In the genomic region with DNA sequence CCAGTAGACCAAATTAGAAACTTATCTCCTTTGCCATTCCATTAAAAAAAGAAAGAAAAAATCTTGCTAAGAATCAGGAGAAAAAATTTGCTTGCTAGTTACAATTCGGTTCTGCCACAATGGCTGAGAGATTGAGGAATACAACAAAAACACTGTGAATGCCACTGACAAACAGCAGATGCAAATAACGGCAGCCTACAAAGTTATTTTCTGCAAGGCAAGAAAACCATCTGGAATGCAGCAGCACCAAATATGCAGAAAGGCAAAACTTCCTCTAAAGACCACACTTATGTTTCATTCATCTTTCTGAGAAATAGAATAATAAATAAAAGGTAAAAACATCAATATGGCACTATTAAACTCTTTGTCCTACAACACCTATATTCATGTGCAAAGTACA, we compare ENCODE assay signal across 32 cellular contexts.
DNase-seq lines count a peak whose midpoint lies in the region; ATAC-seq and TF ChIP-seq lines count a peak whose summit lies in the region.
"Had no signal": no experiment of that assay in that cellular context is flagged by ENCODE, and none has a peak within 500 bp of the region (broad histone marks: within the 10 kb centered on the region; RNA-seq: fewer than 3 reads in every experiment).

No MANE protein-coding gene starts in this region.

- H3K4me3 Mint-ChIP-seq in chondrocyte (ENCODE audit: unreplicated experiment): no peak overlapping the region
- no peak overlapping the region for H3K4me3 Mint-ChIP-seq in nephron progenitor cell
- no peak overlapping the region for H3K4me3 Mint-ChIP-seq in naive thymus-derived CD4-positive, alpha-beta T cell
- H3K4me3 Mint-ChIP-seq: activated CD4-positive, alpha-beta T cell treated with anti-CD3 and anti-CD28 coated beads for 36 hours; activated CD8-positive, alpha-beta T cell treated with anti-CD3 and anti-CD28 coated beads for 36 hours; activated naive CD4-positive, alpha-beta T cell treated with anti-CD3 and anti-CD28 coated beads, Interleukin-2, amount 10 ng/mL, durations not matched to agents 7 days and 5 days; activated T-helper 1 cell treated with anti-CD3 and anti-CD28 coated beads, Interleukin-12 subunit alpha, Interleukin-12 subunit beta, Interleukin-2, Interleukin-4 antibody, amounts not matched to agents 30 ng/mL and 10 ng/mL and 1 ng/mL, durations not matched to agents 14 hours and 24 hours and 36 hours; natural killer cell had no signal

- no peaks in the 10 kb centered on the region for H3K27me3 ChIP-seq in naive thymus-derived CD4-positive, alpha-beta T cell (ENCODE audit: control insufficient read depth in 2 of 2, insufficient read depth in 2 of 2, low read length in 2 of 2)
- H3K27me3 ChIP-seq: colonic mucosa, right atrium auricular region had no signal

- no peaks in the 10 kb centered on the region for H3K79me2 ChIP-seq in OCI-LY7 (ENCODE audit: insufficient read depth, low read depth, low read length)

- no peak overlapping the region for H2AFZ ChIP-seq in OCI-LY7 (ENCODE audit: low read length)
- H2AFZ ChIP-seq: parathyroid adenoma had no signal

- peaks cover 24% of the 10 kb centered on the region for H3K4me1 ChIP-seq in OCI-LY7 (ENCODE audit: insufficient read depth, low read length, poor library complexity, severe bottlenecking)
- no peaks in the 10 kb centered on the region for H3K4me1 ChIP-seq in naive thymus-derived CD4-positive, alpha-beta T cell (ENCODE audit: control insufficient read depth in 2 of 2, insufficient read depth in 2 of 2, low read length in 2 of 2)
- H3K4me1 ChIP-seq: colonic mucosa, parathyroid adenoma had no signal

- peak overlapping the region; percentile 34 for H3K4me2 ChIP-seq in OCI-LY7 (ENCODE audit: low read length)
- H3K4me2 ChIP-seq: A549 had no signal

- no peaks in the 10 kb centered on the region for H3K9me2 ChIP-seq in OCI-LY7 (ENCODE audit: insufficient read depth, low read length)

- no peak for ATAC-seq in HG02610 (IDR thresholded peaks at IDR 0.05; ENCODE audit: unreplicated experiment)
- ATAC-seq in naive thymus-derived CD4-positive, alpha-beta T cell: no peak
- ATAC-seq: A549; activated CD4-positive, alpha-beta T cell treated with anti-CD3 and anti-CD28 coated beads for 36 hours; activated CD8-positive, alpha-beta T cell treated with anti-CD3 and anti-CD28 coated beads for 36 hours; left ventricle myocardium superior; natural killer cell; PC-3; stimulated activated naive CD8-positive, alpha-beta T cell treated with anti-CD3 and anti-CD28 coated beads, Interleukin-15, Interleukin-2, amounts not matched to agents 100 U/mL and 50 U/mL, for 24 hours had no signal

- H3K36me3 ChIP-seq in OCI-LY7 (ENCODE audit: insufficient read depth, low read length): no peaks in the 10 kb centered on the region
- no peaks in the 10 kb centered on the region for H3K36me3 ChIP-seq in naive thymus-derived CD4-positive, alpha-beta T cell (ENCODE audit: control insufficient read depth in 2 of 3, insufficient read depth in 3 of 3, low read length in 3 of 3)
- H3K36me3 ChIP-seq: colonic mucosa, right atrium auricular region had no signal

- TF ChIP-seq CTCF in AG10803 (conservative IDR thresholded peaks at IDR 0.05; ENCODE audit: low read length): no peak
- TF ChIP-seq CTCF in OCI-LY7 (conservative IDR thresholded peaks at IDR 0.05; ENCODE audit: low read length): no peak
- TF ChIP-seq CTCF in chondrocyte (IDR thresholded peaks at IDR 0.05): no peak
- TF ChIP-seq CTCF in nephron progenitor cell (IDR thresholded peaks at IDR 0.05): no peak
- TF ChIP-seq CTCF in coronary artery (IDR thresholded peaks at IDR 0.05): no peak

- H3K27ac ChIP-seq in OCI-LY7 (ENCODE audit: low read depth, low read length, poor library complexity, severe bottlenecking) (no peak overlapping the region), coronary artery (no peak overlapping the region)
- H3K27ac ChIP-seq in naive thymus-derived CD4-positive, alpha-beta T cell (ENCODE audit: low read depth, low read length): no peak overlapping the region
- H3K27ac ChIP-seq: A549, colonic mucosa, HL-60, parathyroid adenoma had no signal

- H4K20me1 ChIP-seq in OCI-LY7 (ENCODE audit: insufficient read depth, low read length): no peaks in the 10 kb centered on the region; the same call in 1 of the 2 replicates

- no peaks in the 10 kb centered on the region for H3K9me3 ChIP-seq in OCI-LY7 (ENCODE audit: low read length)
- no peaks in the 10 kb centered on the region for H3K9me3 ChIP-seq in naive thymus-derived CD4-positive, alpha-beta T cell (ENCODE audit: control insufficient read depth in 2 of 3, low read length in 3 of 3)
- H3K9me3 ChIP-seq: A549, colonic mucosa, right atrium auricular region had no signal

- H3K36me3 Mint-ChIP-seq in chondrocyte (ENCODE audit: low read depth) (peaks cover 1% of the 10 kb centered on the region), nephron progenitor cell (ENCODE audit: low read depth) (peaks cover 27% of the 10 kb centered on the region)
- H3K36me3 Mint-ChIP-seq in naive thymus-derived CD4-positive, alpha-beta T cell: no peaks in the 10 kb centered on the region
- H3K36me3 Mint-ChIP-seq: activated naive CD4-positive, alpha-beta T cell treated with anti-CD3 and anti-CD28 coated beads, Interleukin-2, amount 10 ng/mL, durations not matched to agents 7 days and 5 days; natural killer cell had no signal

- POLR2A ChIA-PET in OCI-LY7 (lab: Charles Lee): interaction anchor here (0.6 to 1.9 kb wide), 2 partner anchors 9 to 22 kb away, joined by 3 to 5 read pairs; no protein-coding TSS in a partner anchor
- POLR2A ChIA-PET in naive thymus-derived CD4-positive, alpha-beta T cell (lab: Charles Lee): no interaction called here

- no TSS peak for BruUV-seq in OCI-LY7 (replicated peaks; lab: Mats Ljungman, UMichigan)

- H3K27ac Mint-ChIP-seq in chondrocyte (ENCODE audit: unreplicated experiment): peak overlapping the region; percentile 81
- H3K27ac Mint-ChIP-seq in nephron progenitor cell: peak overlapping the region; percentile 41
- no peak overlapping the region for H3K27ac Mint-ChIP-seq in naive thymus-derived CD4-positive, alpha-beta T cell
- H3K27ac Mint-ChIP-seq: activated CD4-positive, alpha-beta T cell treated with anti-CD3 and anti-CD28 coated beads for 36 hours; activated CD8-positive, alpha-beta T cell treated with anti-CD3 and anti-CD28 coated beads for 36 hours; activated naive CD4-positive, alpha-beta T cell treated with anti-CD3 and anti-CD28 coated beads, Interleukin-2, amount 10 ng/mL, durations not matched to agents 7 days and 5 days; activated T-helper 1 cell treated with anti-CD3 and anti-CD28 coated beads, Interleukin-12 subunit alpha, Interleukin-12 subunit beta, Interleukin-2, Interleukin-4 antibody, amounts not matched to agents 30 ng/mL and 10 ng/mL and 1 ng/mL, durations not matched to agents 14 hours and 24 hours and 36 hours; natural killer cell had no signal

- DNase-seq in AG10803 (ENCODE audit: low read depth): peak; percentile 43
- DNase-seq in OCI-LY7 (ENCODE audit: low spot score): peak; percentile 10
- no peak for DNase-seq in chondrocyte (ENCODE audit: low spot score)
- no peak for DNase-seq in nephron progenitor cell
- no peak for DNase-seq in coronary artery (ENCODE audit: low spot score)
- no peak for DNase-seq in naive thymus-derived CD4-positive, alpha-beta T cell
- DNase-seq in NCI-H226: no peak
- DNase-seq: activated CD4-positive, alpha-beta T cell treated with anti-CD3 and anti-CD28 coated beads for 36 hours; activated CD8-positive, alpha-beta memory T cell treated with anti-CD3 and anti-CD28 coated beads, Interleukin-2, amount 50 U/mL, for 48 hours; activated CD8-positive, alpha-beta T cell treated with anti-CD3 and anti-CD28 coated beads for 36 hours; activated naive CD4-positive, alpha-beta T cell treated with anti-CD3 and anti-CD28 coated beads, Interleukin-2, amount 10 ng/mL, durations not matched to agents 7 days and 5 days; colonic mucosa; DMS153; effector CD8-positive, alpha-beta T cell; H7; head of caudate nucleus; KG1; left ventricle myocardium superior; natural killer cell; NCI-H1105; NCI-H2081; NCI-H526; PC-3; stimulated activated CD4-positive, alpha-beta T cell treated with anti-CD3 and anti-CD28 coated beads, Interleukin-1b, Interleukin-23, amount 100 ng/mL, for 48 hours; stimulated activated naive CD8-positive, alpha-beta T cell treated with anti-CD3 and anti-CD28 coated beads, Interleukin-15, Interleukin-2, amounts not matched to agents 100 U/mL and 50 U/mL, for 24 hours; T-helper 2 cell had no signal

- H3K9me3 Mint-ChIP-seq in chondrocyte (ENCODE audit: low read depth) (no peaks in the 10 kb centered on the region), nephron progenitor cell (no peaks in the 10 kb centered on the region)
- peaks cover 0 to 1% (median 0%) of the 10 kb centered on the region in 11 donors for H3K9me3 Mint-ChIP-seq in naive thymus-derived CD4-positive, alpha-beta T cell
- H3K9me3 Mint-ChIP-seq: activated CD8-positive, alpha-beta T cell treated with anti-CD3 and anti-CD28 coated beads for 36 hours; activated naive CD4-positive, alpha-beta T cell treated with anti-CD3 and anti-CD28 coated beads, Interleukin-2, amount 10 ng/mL, durations not matched to agents 7 days and 5 days; activated T-helper 1 cell treated with anti-CD3 and anti-CD28 coated beads, Interleukin-12 subunit alpha, Interleukin-12 subunit beta, Interleukin-2, Interleukin-4 antibody, amounts not matched to agents 30 ng/mL and 10 ng/mL and 1 ng/mL, durations not matched to agents 14 hours and 24 hours and 36 hours; natural killer cell had no signal

- H3K4me1 Mint-ChIP-seq in chondrocyte (ENCODE audit: low read depth) (peaks cover 81% of the 10 kb centered on the region), nephron progenitor cell (peaks cover 52% of the 10 kb centered on the region)
- peaks cover 0 to 13% (median 4%) of the 10 kb centered on the region in 7 donors for H3K4me1 Mint-ChIP-seq in naive thymus-derived CD4-positive, alpha-beta T cell
- H3K4me1 Mint-ChIP-seq: activated naive CD4-positive, alpha-beta T cell treated with anti-CD3 and anti-CD28 coated beads, Interleukin-2, amount 10 ng/mL, durations not matched to agents 7 days and 5 days; natural killer cell had no signal

- CTCF ChIA-PET in OCI-LY7 (lab: Charles Lee; ENCODE audit: unreplicated experiment): no interaction called here
- CTCF ChIA-PET in naive thymus-derived CD4-positive, alpha-beta T cell (lab: Charles Lee): no interaction called here

- H3K27me3 Mint-ChIP-seq in chondrocyte (ENCODE audit: low read depth) (no peaks in the 10 kb centered on the region), nephron progenitor cell (ENCODE audit: low read depth, poor library complexity) (no peaks in the 10 kb centered on the region)
- H3K27me3 Mint-ChIP-seq in naive thymus-derived CD4-positive, alpha-beta T cell: peaks cover 6 to 21% (median 11%) of the 10 kb centered on the region in 5 donors
- H3K27me3 Mint-ChIP-seq: activated CD4-positive, alpha-beta T cell treated with anti-CD3 and anti-CD28 coated beads for 36 hours had no signal

- intact Hi-C loops in OCI-LY7 (cut with micrococcal nuclease; ENCODE audit: unreplicated experiment): no loop called here
- intact Hi-C loops in naive thymus-derived CD4-positive, alpha-beta T cell (cut with micrococcal nuclease): no loop called here

- H3K4me3 ChIP-seq in AG10803 (ENCODE audit: low read length) (no peak overlapping the region), OCI-LY7 (ENCODE audit: low read depth, low read length, poor library complexity, severe bottlenecking) (no peak overlapping the region), coronary artery (no peak overlapping the region)
- H3K4me3 ChIP-seq in naive thymus-derived CD4-positive, alpha-beta T cell (ENCODE audit: low read length): no peak overlapping the region
- H3K4me3 ChIP-seq: A549, colonic mucosa, right atrium auricular region had no signal

Comparison
In these comparisons a context has a peak if more than half of its experiments do, and no peak if none do; other contexts are left out.
1. DNase-seq: peak in AG10803 (single experiment) and OCI-LY7 (single experiment); none in chondrocyte (single experiment), nephron progenitor cell (single experiment), coronary artery (single experiment), naive thymus-derived CD4-positive, alpha-beta T cell (0 of 9) and NCI-H226 (single experiment).
2. H3K27ac Mint-ChIP-seq: peak in chondrocyte (single experiment) and nephron progenitor cell (single experiment); none in naive thymus-derived CD4-positive, alpha-beta T cell (0 of 9).